8 cellular contexts compared by ENCODE assay signal in the genomic region with DNA sequence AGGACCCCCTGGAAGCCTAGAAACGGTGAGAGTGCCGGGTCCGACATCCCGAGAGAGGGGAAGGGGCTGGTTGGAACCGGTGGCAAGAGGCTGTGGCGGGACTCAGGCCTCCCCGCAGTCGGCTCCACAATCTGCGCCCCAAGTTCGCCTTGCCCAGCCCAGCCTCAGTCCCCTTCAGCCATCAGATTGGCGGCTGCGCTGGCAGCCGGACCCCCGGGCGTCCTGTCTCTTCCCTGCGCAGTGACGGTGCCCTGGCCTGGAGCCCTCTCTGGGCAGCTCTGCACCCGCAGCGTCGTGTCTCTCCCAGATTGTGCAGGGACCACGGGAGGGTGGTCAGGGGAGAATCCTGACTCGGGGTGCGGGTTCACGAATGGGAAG.
DNase-seq lines count a peak whose midpoint lies in the region; ATAC-seq and TF ChIP-seq lines count a peak whose summit lies in the region.

No MANE protein-coding gene starts in this region.

- H3K27ac Mint-ChIP-seq in stimulated activated naive CD8-positive, alpha-beta T cell treated with anti-CD3 and anti-CD28 coated beads, Interleukin-15, amount 100 ng/mL, for 72 hours: peak overlapping the region; percentile 98

- POLR2A ChIA-PET in RWPE1 (lab: Yijun Ruan, JAX; ENCODE audit: low non-redundant PET): no interaction called here

- H3K4me1 Mint-ChIP-seq in stimulated activated naive CD8-positive, alpha-beta T cell treated with anti-CD3 and anti-CD28 coated beads, Interleukin-15, amount 100 ng/mL, for 72 hours: peaks cover 4% of the 10 kb centered on the region

- DNase-seq in activated CD4-positive, CD25-positive, alpha-beta regulatory T cell (lab: John Stamatoyannopoulos, UW): no peak
- DNase-seq in RWPE1 (ENCODE audit: low spot score) (no peak), foreskin melanocyte (peak; percentile 0), NCI-H226 (no peak), MV-4-11 (lab: John Stamatoyannopoulos, UW) (no peak)
- no peak for DNase-seq in stimulated activated naive CD8-positive, alpha-beta T cell treated with anti-CD3 and anti-CD28 coated beads, Interleukin-15, amount 100 ng/mL, for 72 hours

- TF ChIP-seq CTCF in RWPE1 (conservative IDR thresholded peaks at IDR 0.05; ENCODE audit: low read depth): no peak

- ATAC-seq in activated CD4-positive, CD25-positive, alpha-beta regulatory T cell treated with anti-CD3 and anti-CD28 coated beads, Interleukin-2, amount 50 U/mL, for 24 hours: peak; percentile 10 to 15
- ATAC-seq in stimulated activated naive CD8-positive, alpha-beta T cell treated with anti-CD3 and anti-CD28 coated beads, Interleukin-15, amount 100 ng/mL, for 72 hours: peak; percentile 52
- ATAC-seq in GM21381 (IDR thresholded peaks at IDR 0.05; ENCODE audit: unreplicated experiment): no peak

- peak overlapping the region; percentile 74 for H3K27ac ChIP-seq in RWPE1

- H3K9me3 Mint-ChIP-seq in stimulated activated naive CD8-positive, alpha-beta T cell treated with anti-CD3 and anti-CD28 coated beads, Interleukin-15, amount 100 ng/mL, for 72 hours: no peaks in the 10 kb centered on the region

- peak overlapping the region; percentile 92 to 99 for H3K4me3 Mint-ChIP-seq in stimulated activated naive CD8-positive, alpha-beta T cell treated with anti-CD3 and anti-CD28 coated beads, Interleukin-15, amount 100 ng/mL, for 72 hours

- CTCF ChIA-PET in RWPE1 (lab: Yijun Ruan, JAX): no interaction called here

- H3K27me3 Mint-ChIP-seq in stimulated activated naive CD8-positive, alpha-beta T cell treated with anti-CD3 and anti-CD28 coated beads, Interleukin-15, amount 100 ng/mL, for 72 hours: no peaks in the 10 kb centered on the region
